ENCODE assay signal across 8 cellular contexts in genomic region chr9:111632051-111632450, GRCh38.
DNase-seq lines count a peak whose midpoint lies in the region; ATAC-seq and TF ChIP-seq lines count a peak whose summit lies in the region.

No MANE protein-coding gene starts in this region.

- DNase-seq in SKM-1 treated with dmso at 0.1 percent for 144 hours (lab: John Stamatoyannopoulos, UW; ENCODE audit: unreplicated experiment) (peak; percentile 12), SKM-1 (lab: John Stamatoyannopoulos, UW; ENCODE audit: unreplicated experiment) (no peak), HuH-7 (ENCODE audit: low spot score) (no peak)

- ATAC-seq in GM19452 (IDR thresholded peaks at IDR 0.05; ENCODE audit: unreplicated experiment) (no peak), GM18868 (IDR thresholded peaks at IDR 0.05; ENCODE audit: unreplicated experiment) (no peak)

- H3K36me3 ChIP-seq in stomach smooth muscle (ENCODE audit: control insufficient read depth in 2 of 2, insufficient read depth in 2 of 2, low read length in 2 of 2), result no peaks in the 10 kb centered on the region

- H3K27ac ChIP-seq in stomach smooth muscle (ENCODE audit: low read length), result peak overlapping the region; percentile 46

- H3K27me3 ChIP-seq in stomach smooth muscle (ENCODE audit: control insufficient read depth in 1 of 2, insufficient read depth in 2 of 2, low read length in 2 of 2), result no peaks in the 10 kb centered on the region

- peak overlapping the region; percentile 48 to 90 for H3K9ac ChIP-seq in stomach smooth muscle (ENCODE audit: low read length in 2 of 2)

- H3K4me3 ChIP-seq in WI38 (ENCODE audit: low read depth, low read length), result peak overlapping the region; percentile 90
- H3K4me3 ChIP-seq in iPS-11a (ENCODE audit: low read depth, low read length), result peak overlapping the region; percentile 82
- peak overlapping the region; percentile 84 to 94 for H3K4me3 ChIP-seq in stomach smooth muscle (ENCODE audit: low read length in 2 of 2)

- no peak for TF ChIP-seq CTCF in WI38 (IDR thresholded peaks at IDR 0.05; ENCODE audit: low read depth, low read length)

- H3K9me3 ChIP-seq in stomach smooth muscle (ENCODE audit: control insufficient read depth in 2 of 2, low read length in 2 of 2), result no peaks in the 10 kb centered on the region

- H3K4me1 ChIP-seq in stomach smooth muscle (ENCODE audit: control insufficient read depth, insufficient read depth, low read length), result peaks cover 12% of the 10 kb centered on the region
